1 cellular context compared by ENCODE assay signal in the genomic region with DNA sequence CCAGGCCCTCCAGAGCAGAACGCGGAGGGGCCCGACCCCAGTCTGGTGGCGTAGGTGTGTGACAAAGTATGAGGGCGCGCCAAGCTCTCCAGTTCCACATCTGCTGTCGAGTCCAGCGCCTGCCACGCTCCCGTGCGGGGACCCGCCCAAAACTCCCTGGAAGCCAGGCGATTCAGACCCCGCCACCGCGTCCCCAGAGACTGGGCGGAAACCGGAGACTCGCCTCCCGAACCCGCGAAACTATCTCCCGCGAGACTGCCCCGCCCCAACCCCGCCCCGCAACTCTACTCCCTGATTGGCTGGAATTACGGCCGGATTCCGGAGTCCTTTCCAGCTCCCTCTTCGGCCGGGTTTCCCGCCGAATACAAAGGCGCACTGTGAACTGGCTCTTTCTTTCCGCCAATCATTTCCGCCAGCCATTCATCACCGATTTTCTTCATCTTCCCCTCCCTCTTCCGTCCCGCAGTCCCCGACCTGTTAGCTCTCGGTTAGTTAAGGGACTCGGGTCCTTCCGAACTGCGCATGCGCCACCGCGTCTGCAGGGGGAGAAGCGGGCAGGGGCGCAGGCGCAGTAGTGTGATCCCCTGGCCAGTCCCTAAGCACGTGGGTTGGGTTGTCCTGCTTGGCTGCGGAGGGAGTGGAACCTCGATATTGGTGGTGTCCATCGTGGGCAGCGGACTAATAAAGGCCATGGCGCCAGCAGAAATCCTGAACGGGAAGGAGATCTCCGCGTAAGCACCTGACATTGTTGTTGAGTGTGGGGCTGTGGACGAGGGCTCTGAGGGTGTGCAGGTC.
A peak's percentile ranks its signal among the peaks of the same experiment; 100 is the strongest.
TF ChIP-seq lines count a peak whose summit lies in the region.

A gene (plus strand): TSS at position 616 of the 795 bp plus-strand sequence. CDS start 75 bp downstream, at position 691.

TF ChIP-seq in K562, 482 proteins besides CTCF, POLR2A, EP300 and RAD21 (continued from another document and continues in another):
- TF ChIP-seq, protein P1, sequence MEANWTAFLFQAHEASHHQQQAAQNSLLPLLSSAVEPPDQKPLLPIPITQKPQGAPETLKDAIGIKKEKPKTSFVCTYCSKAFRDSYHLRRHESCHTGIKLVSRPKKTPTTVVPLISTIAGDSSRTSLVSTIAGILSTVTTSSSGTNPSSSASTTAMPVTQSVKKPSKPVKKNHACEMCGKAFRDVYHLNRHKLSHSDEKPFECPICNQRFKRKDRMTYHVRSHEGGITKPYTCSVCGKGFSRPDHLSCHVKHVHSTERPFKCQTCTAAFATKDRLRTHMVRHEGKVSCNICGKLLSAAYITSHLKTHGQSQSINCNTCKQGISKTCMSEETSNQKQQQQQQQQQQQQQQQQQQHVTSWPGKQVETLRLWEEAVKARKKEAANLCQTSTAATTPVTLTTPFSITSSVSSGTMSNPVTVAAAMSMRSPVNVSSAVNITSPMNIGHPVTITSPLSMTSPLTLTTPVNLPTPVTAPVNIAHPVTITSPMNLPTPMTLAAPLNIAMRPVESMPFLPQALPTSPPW (CRISPR knock-in tag; IDR thresholded peaks at IDR 0.05) = peak; percentile 92
- TF ChIP-seq NFYB (IDR thresholded peaks at IDR 0.05; ENCODE audit: extremely low read depth, insufficient read length) (peak; percentile 50), SP2 (IDR thresholded peaks at IDR 0.05; ENCODE audit: extremely low read depth, low read depth, low read length, poor library complexity, severe bottlenecking) (peak; percentile 36), FOSL1 (tag; conservative IDR thresholded peaks at IDR 0.05) (no peak), ZNF583 (CRISPR knock-in tag; IDR thresholded peaks at IDR 0.05) (0 out of 2 replicates have a peak, but pooled peaks have one; percentile 29), ZZZ3 (IDR thresholded peaks at IDR 0.05) (peak; percentile 82; the same call in 1 of the 2 replicates), MYC (IDR thresholded peaks at IDR 0.05; ENCODE audit: low read depth, low read length) (peak; percentile 87), MYC (CRISPR knock-in tag; IDR thresholded peaks at IDR 0.05; ENCODE audit: borderline replicate concordance, low read depth) (no peak), POLR2B (IDR thresholded peaks at IDR 0.05; ENCODE audit: low read depth, partially characterized antibody) (peak; percentile 77), MCM3 (IDR thresholded peaks at IDR 0.05) (no peak), YY1 (IDR thresholded peaks at IDR 0.05; ENCODE audit: borderline replicate concordance in 1 of 3, control insufficient read depth in 1 of 3, extremely low read depth in 1 of 3, insufficient read depth in 3 of 3, insufficient read length in 1 of 3, insufficient replicate concordance in 2 of 3, low read depth in 1 of 3, low read length in 2 of 3) (peak in 1 of 3 experiments; percentile 42), ZNF232 (CRISPR knock-in tag; IDR thresholded peaks at IDR 0.05) (0 out of 2 replicates have a peak, but pooled peaks have one; percentile 27), FOXK2 (conservative IDR thresholded peaks at IDR 0.05 in 1 of 2, IDR thresholded peaks at IDR 0.05 in 1 of 2; ENCODE audit: low read depth in 2 of 2) (peak; percentile 19 to 48; a peak in 1 of 4 replicates), RBBP5 (IDR thresholded peaks at IDR 0.05; ENCODE audit: borderline replicate concordance, insufficient read depth, low read length, poor library complexity, severe bottlenecking) (peak; percentile 58), ATF7 (IDR thresholded peaks at IDR 0.05) (0 out of 2 replicates have a peak, but pooled peaks have one; percentile 6), JUND (IDR thresholded peaks at IDR 0.05; ENCODE audit: borderline replicate concordance, low read depth, low read length) (no peak), JUND (tag; IDR thresholded peaks at IDR 0.05; ENCODE audit: borderline replicate concordance, low read depth, low read length) (no peak)
- TF ChIP-seq, protein P2, sequence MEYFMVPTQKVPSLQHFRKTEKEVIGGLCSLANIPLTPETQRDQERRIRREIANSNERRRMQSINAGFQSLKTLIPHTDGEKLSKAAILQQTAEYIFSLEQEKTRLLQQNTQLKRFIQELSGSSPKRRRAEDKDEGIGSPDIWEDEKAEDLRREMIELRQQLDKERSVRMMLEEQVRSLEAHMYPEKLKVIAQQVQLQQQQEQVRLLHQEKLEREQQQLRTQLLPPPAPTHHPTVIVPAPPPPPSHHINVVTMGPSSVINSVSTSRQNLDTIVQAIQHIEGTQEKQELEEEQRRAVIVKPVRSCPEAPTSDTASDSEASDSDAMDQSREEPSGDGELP (CRISPR knock-in tag; IDR thresholded peaks at IDR 0.05; ENCODE audit: borderline replicate concordance) = peak; percentile 44; the same call in 1 of the 2 replicates
- TF ChIP-seq, protein P3, sequence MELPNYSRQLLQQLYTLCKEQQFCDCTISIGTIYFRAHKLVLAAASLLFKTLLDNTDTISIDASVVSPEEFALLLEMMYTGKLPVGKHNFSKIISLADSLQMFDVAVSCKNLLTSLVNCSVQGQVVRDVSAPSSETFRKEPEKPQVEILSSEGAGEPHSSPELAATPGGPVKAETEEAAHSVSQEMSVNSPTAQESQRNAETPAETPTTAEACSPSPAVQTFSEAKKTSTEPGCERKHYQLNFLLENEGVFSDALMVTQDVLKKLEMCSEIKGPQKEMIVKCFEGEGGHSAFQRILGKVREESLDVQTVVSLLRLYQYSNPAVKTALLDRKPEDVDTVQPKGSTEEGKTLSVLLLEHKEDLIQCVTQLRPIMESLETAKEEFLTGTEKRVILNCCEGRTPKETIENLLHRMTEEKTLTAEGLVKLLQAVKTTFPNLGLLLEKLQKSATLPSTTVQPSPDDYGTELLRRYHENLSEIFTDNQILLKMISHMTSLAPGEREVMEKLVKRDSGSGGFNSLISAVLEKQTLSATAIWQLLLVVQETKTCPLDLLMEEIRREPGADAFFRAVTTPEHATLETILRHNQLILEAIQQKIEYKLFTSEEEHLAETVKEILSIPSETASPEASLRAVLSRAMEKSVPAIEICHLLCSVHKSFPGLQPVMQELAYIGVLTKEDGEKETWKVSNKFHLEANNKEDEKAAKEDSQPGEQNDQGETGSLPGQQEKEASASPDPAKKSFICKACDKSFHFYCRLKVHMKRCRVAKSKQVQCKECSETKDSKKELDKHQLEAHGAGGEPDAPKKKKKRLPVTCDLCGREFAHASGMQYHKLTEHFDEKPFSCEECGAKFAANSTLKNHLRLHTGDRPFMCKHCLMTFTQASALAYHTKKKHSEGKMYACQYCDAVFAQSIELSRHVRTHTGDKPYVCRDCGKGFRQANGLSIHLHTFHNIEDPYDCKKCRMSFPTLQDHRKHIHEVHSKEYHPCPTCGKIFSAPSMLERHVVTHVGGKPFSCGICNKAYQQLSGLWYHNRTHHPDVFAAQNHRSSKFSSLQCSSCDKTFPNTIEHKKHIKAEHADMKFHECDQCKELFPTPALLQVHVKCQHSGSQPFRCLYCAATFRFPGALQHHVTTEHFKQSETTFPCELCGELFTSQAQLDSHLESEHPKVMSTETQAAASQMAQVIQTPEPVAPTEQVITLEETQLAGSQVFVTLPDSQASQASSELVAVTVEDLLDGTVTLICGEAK (IDR thresholded peaks at IDR 0.05) = peak; percentile 64
- TF ChIP-seq, protein P3 (CRISPR knock-in tag; IDR thresholded peaks at IDR 0.05) = no peak
- TF ChIP-seq, protein P4, sequence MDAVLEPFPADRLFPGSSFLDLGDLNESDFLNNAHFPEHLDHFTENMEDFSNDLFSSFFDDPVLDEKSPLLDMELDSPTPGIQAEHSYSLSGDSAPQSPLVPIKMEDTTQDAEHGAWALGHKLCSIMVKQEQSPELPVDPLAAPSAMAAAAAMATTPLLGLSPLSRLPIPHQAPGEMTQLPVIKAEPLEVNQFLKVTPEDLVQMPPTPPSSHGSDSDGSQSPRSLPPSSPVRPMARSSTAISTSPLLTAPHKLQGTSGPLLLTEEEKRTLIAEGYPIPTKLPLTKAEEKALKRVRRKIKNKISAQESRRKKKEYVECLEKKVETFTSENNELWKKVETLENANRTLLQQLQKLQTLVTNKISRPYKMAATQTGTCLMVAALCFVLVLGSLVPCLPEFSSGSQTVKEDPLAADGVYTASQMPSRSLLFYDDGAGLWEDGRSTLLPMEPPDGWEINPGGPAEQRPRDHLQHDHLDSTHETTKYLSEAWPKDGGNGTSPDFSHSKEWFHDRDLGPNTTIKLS (IDR thresholded peaks at IDR 0.05; ENCODE audit: borderline replicate concordance, low read depth) = no peak; the same call in none of the 2 replicates
- TF ChIP-seq, protein P5, sequence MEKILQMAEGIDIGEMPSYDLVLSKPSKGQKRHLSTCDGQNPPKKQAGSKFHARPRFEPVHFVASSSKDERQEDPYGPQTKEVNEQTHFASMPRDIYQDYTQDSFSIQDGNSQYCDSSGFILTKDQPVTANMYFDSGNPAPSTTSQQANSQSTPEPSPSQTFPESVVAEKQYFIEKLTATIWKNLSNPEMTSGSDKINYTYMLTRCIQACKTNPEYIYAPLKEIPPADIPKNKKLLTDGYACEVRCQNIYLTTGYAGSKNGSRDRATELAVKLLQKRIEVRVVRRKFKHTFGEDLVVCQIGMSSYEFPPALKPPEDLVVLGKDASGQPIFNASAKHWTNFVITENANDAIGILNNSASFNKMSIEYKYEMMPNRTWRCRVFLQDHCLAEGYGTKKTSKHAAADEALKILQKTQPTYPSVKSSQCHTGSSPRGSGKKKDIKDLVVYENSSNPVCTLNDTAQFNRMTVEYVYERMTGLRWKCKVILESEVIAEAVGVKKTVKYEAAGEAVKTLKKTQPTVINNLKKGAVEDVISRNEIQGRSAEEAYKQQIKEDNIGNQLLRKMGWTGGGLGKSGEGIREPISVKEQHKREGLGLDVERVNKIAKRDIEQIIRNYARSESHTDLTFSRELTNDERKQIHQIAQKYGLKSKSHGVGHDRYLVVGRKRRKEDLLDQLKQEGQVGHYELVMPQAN (IDR thresholded peaks at IDR 0.05; ENCODE audit: borderline replicate concordance) = peak; percentile 90
- TF ChIP-seq, protein P6, sequence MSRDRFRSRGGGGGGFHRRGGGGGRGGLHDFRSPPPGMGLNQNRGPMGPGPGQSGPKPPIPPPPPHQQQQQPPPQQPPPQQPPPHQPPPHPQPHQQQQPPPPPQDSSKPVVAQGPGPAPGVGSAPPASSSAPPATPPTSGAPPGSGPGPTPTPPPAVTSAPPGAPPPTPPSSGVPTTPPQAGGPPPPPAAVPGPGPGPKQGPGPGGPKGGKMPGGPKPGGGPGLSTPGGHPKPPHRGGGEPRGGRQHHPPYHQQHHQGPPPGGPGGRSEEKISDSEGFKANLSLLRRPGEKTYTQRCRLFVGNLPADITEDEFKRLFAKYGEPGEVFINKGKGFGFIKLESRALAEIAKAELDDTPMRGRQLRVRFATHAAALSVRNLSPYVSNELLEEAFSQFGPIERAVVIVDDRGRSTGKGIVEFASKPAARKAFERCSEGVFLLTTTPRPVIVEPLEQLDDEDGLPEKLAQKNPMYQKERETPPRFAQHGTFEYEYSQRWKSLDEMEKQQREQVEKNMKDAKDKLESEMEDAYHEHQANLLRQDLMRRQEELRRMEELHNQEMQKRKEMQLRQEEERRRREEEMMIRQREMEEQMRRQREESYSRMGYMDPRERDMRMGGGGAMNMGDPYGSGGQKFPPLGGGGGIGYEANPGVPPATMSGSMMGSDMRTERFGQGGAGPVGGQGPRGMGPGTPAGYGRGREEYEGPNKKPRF (IDR thresholded peaks at IDR 0.05; ENCODE audit: low read depth, low read length) = no peak
- TF ChIP-seq, protein P7, sequence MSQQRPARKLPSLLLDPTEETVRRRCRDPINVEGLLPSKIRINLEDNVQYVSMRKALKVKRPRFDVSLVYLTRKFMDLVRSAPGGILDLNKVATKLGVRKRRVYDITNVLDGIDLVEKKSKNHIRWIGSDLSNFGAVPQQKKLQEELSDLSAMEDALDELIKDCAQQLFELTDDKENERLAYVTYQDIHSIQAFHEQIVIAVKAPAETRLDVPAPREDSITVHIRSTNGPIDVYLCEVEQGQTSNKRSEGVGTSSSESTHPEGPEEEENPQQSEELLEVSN (IDR thresholded peaks at IDR 0.05; ENCODE audit: borderline replicate concordance in 1 of 2, extremely low read depth in 1 of 2, insufficient read depth in 1 of 2, insufficient read length in 1 of 2, low read depth in 1 of 2, low read length in 1 of 2, poor library complexity in 1 of 2, severe bottlenecking in 1 of 2) = peak; percentile 82 to 91
